Comparison of ENCODE assay signal across 2 cellular contexts in genomic region chr6:106754215-106754614, GRCh38.
TF ChIP-seq lines count a peak whose summit lies in the region.

No MANE protein-coding gene starts in this region.

TF ChIP-seq in K562, 482 proteins besides CTCF, POLR2A, EP300 and RAD21 (continued from another document):
- 0 out of 4 replicates have a peak, but pooled peaks of 1 of the 2 experiments have one; percentile 34 for TF ChIP-seq MLLT1 (IDR thresholded peaks at IDR 0.05)
- TF ChIP-seq, protein P1, sequence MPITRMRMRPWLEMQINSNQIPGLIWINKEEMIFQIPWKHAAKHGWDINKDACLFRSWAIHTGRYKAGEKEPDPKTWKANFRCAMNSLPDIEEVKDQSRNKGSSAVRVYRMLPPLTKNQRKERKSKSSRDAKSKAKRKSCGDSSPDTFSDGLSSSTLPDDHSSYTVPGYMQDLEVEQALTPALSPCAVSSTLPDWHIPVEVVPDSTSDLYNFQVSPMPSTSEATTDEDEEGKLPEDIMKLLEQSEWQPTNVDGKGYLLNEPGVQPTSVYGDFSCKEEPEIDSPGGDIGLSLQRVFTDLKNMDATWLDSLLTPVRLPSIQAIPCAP (CRISPR knock-in tag; IDR thresholded peaks at IDR 0.05; ENCODE audit: borderline replicate concordance): no peak
- TF ChIP-seq ZBTB1 (CRISPR knock-in tag; IDR thresholded peaks at IDR 0.05; ENCODE audit: borderline replicate concordance, low read depth): no peak
- TF ChIP-seq FOXJ2 (tag; IDR thresholded peaks at IDR 0.05): no peak
- TF ChIP-seq IFI16 (CRISPR knock-in tag; IDR thresholded peaks at IDR 0.05): no peak
- no peak for TF ChIP-seq SMARCA4 (IDR thresholded peaks at IDR 0.05)
- no peak for TF ChIP-seq ZNF12 (CRISPR knock-in tag; IDR thresholded peaks at IDR 0.05)
- no peak for TF ChIP-seq KDM5B (IDR thresholded peaks at IDR 0.05; ENCODE audit: insufficient replicate concordance, low read depth, low read length)
- peak; percentile 46 for TF ChIP-seq CBFA2T2 (conservative IDR thresholded peaks at IDR 0.05)
- TF ChIP-seq CTBP1 (IDR thresholded peaks at IDR 0.05; ENCODE audit: borderline replicate concordance): no peak; the same call in 1 of the 2 replicates
- no peak for TF ChIP-seq ELF2 (CRISPR knock-in tag; IDR thresholded peaks at IDR 0.05)
- no peak for TF ChIP-seq NCOA1 (IDR thresholded peaks at IDR 0.05; ENCODE audit: low read depth)
- TF ChIP-seq TEAD2 (tag; IDR thresholded peaks at IDR 0.05): no peak
- TF ChIP-seq PRMT5 (CRISPR knock-in tag; IDR thresholded peaks at IDR 0.05): no peak
- TF ChIP-seq ZNF696 (CRISPR knock-in tag; conservative IDR thresholded peaks at IDR 0.05): no peak
- no peak for TF ChIP-seq ZNF3 (CRISPR knock-in tag; IDR thresholded peaks at IDR 0.05)
- peak; percentile 58 for TF ChIP-seq CBFA2T3 (IDR thresholded peaks at IDR 0.05)
- no peak for TF ChIP-seq RB1 (IDR thresholded peaks at IDR 0.05; ENCODE audit: low read depth)
- no peak for TF ChIP-seq ZC3H11A (IDR thresholded peaks at IDR 0.05; ENCODE audit: low read depth, low read length)
- no peak for TF ChIP-seq RBM14 (IDR thresholded peaks at IDR 0.05; ENCODE audit: borderline replicate concordance, insufficient read depth, low read depth, low read length)
- TF ChIP-seq POLR2H (tag; IDR thresholded peaks at IDR 0.05; ENCODE audit: low read depth): no peak
- TF ChIP-seq RFX7 (CRISPR knock-in tag; IDR thresholded peaks at IDR 0.05): no peak
- TF ChIP-seq NEUROD1 (IDR thresholded peaks at IDR 0.05; ENCODE audit: borderline replicate concordance, low read depth, low read length, partially characterized antibody): no peak
- TF ChIP-seq CCAR2 (IDR thresholded peaks at IDR 0.05; ENCODE audit: low read depth, low read length): no peak
- TF ChIP-seq TAL1 (IDR thresholded peaks at IDR 0.05): peak; percentile 24; the same call in 1 of the 2 replicates
- no peak for TF ChIP-seq ZKSCAN8 (CRISPR knock-in tag; IDR thresholded peaks at IDR 0.05)
TF ChIP-seq in K562: peak in this region for 5.

TF ChIP-seq in HepG2, 621 proteins besides CTCF, POLR2A, EP300 and RAD21 (continued from another document):
- TF ChIP-seq THYN1 (CRISPR knock-in tag; IDR thresholded peaks at IDR 0.05; ENCODE audit: borderline replicate concordance, low read depth): no peak
- 0 out of 2 replicates have a peak, but pooled peaks have one; percentile 41 for TF ChIP-seq ZFX (CRISPR knock-in tag; IDR thresholded peaks at IDR 0.05; ENCODE audit: low read depth)
- TF ChIP-seq, protein P2, sequence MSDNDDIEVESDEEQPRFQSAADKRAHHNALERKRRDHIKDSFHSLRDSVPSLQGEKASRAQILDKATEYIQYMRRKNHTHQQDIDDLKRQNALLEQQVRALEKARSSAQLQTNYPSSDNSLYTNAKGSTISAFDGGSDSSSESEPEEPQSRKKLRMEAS (IDR thresholded peaks at IDR 0.05): peak; percentile 51; the same call in 1 of the 2 replicates
- TF ChIP-seq, protein P3, sequence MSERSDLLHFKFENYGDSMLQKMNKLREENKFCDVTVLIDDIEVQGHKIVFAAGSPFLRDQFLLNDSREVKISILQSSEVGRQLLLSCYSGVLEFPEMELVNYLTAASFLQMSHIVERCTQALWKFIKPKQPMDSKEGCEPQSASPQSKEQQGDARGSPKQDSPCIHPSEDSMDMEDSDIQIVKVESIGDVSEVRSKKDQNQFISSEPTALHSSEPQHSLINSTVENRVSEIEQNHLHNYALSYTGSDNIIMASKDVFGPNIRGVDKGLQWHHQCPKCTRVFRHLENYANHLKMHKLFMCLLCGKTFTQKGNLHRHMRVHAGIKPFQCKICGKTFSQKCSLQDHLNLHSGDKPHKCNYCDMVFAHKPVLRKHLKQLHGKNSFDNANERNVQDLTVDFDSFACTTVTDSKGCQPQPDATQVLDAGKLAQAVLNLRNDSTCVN (CRISPR knock-in tag; IDR thresholded peaks at IDR 0.05; ENCODE audit: borderline replicate concordance): peak; percentile 78; the same call in 1 of the 2 replicates
- no peak for TF ChIP-seq ZNF296 (CRISPR knock-in tag; conservative IDR thresholded peaks at IDR 0.05)
- peak; percentile 59 for TF ChIP-seq HNF4A (CRISPR knock-in tag; IDR thresholded peaks at IDR 0.05)
- peak; percentile 43; the same call in 1 of the 2 replicates for TF ChIP-seq ZMYM4 (CRISPR knock-in tag; IDR thresholded peaks at IDR 0.05)
- 0 out of 2 replicates have a peak, but pooled peaks have one; percentile 19 for TF ChIP-seq MED1 (CRISPR knock-in tag; IDR thresholded peaks at IDR 0.05)
